1 cellular context compared by ENCODE assay signal in the genomic region with DNA sequence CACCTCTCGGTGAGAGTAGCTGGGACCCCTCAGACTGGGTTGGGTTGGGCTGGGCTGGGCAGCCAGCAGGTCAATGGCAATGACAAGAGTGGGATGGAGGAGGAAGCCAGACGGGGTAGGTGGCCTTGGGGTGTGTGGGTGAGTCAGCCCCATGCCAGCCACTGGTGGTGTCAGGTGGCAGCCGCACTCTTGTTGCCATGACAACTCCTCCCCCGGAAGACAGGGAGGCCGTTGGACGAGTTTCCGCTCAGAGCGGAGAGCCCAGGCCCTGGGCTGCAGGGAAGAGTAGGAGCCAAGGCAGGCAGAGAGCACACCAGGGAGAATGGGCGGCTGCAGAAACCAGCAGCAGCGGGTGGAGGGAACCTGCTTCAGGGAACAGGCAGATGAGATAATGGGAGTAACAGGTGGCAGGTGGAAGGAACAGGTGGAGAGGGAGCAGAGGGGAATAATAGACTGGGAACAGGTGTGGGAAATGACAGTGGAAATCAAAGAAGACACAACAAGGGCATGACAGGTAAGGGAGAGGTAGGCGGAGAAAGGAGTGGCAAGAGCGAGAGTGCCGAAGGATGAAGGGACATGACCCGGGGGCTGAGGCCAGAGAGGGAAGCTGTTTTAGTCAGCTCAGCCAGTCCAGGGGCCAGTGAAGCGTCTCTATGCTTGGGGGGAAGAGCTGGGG.
TF ChIP-seq lines count a peak whose summit lies in the region.

No MANE protein-coding gene starts in this region.

TF ChIP-seq in HepG2, 621 proteins besides CTCF, POLR2A, EP300 and RAD21 (continued from another document and continues in another):
- TF ChIP-seq ZNF512B (CRISPR knock-in tag; IDR thresholded peaks at IDR 0.05; ENCODE audit: borderline replicate concordance) (no peak), PRDM4 (CRISPR knock-in tag; IDR thresholded peaks at IDR 0.05; ENCODE audit: borderline replicate concordance) (no peak), NR2F6 (IDR thresholded peaks at IDR 0.05) (no peak), NR2F6 (CRISPR knock-in tag; IDR thresholded peaks at IDR 0.05) (no peak), REST (IDR thresholded peaks at IDR 0.05; ENCODE audit: borderline replicate concordance in 1 of 2, low read depth in 1 of 2, low read length in 2 of 2) (no peak), ZNF350 (CRISPR knock-in tag; IDR thresholded peaks at IDR 0.05; ENCODE audit: borderline replicate concordance, low read depth) (no peak), SMAD1 (CRISPR knock-in tag; IDR thresholded peaks at IDR 0.05; ENCODE audit: borderline replicate concordance, low read depth) (no peak), TBL1XR1 (IDR thresholded peaks at IDR 0.05; ENCODE audit: borderline replicate concordance, low read length, partially characterized antibody) (no peak), ZNF354B (CRISPR knock-in tag; IDR thresholded peaks at IDR 0.05) (no peak), ZNF772 (CRISPR knock-in tag; IDR thresholded peaks at IDR 0.05) (no peak), ZNF616 (CRISPR knock-in tag; IDR thresholded peaks at IDR 0.05; ENCODE audit: low read depth) (no peak), KLF6 (CRISPR knock-in tag; IDR thresholded peaks at IDR 0.05) (no peak), ZBTB44 (CRISPR knock-in tag; IDR thresholded peaks at IDR 0.05) (no peak), KLF16 (CRISPR knock-in tag; IDR thresholded peaks at IDR 0.05) (no peak), RORA (CRISPR knock-in tag; IDR thresholded peaks at IDR 0.05) (no peak), ZNF510 (CRISPR knock-in tag; IDR thresholded peaks at IDR 0.05; ENCODE audit: low read depth) (no peak), CENPX (CRISPR knock-in tag; IDR thresholded peaks at IDR 0.05) (no peak), FOSL1 (CRISPR knock-in tag; IDR thresholded peaks at IDR 0.05; ENCODE audit: borderline replicate concordance) (0 out of 2 replicates have a peak, but pooled peaks have one; percentile 38), ZNF142 (CRISPR knock-in tag; IDR thresholded peaks at IDR 0.05) (no peak), ZNF101 (CRISPR knock-in tag; IDR thresholded peaks at IDR 0.05; ENCODE audit: borderline replicate concordance, low read depth) (no peak), ZNF121 (CRISPR knock-in tag; IDR thresholded peaks at IDR 0.05) (no peak), ZMYM3 (CRISPR knock-in tag; IDR thresholded peaks at IDR 0.05) (no peak), YEATS2 (CRISPR knock-in tag; IDR thresholded peaks at IDR 0.05; ENCODE audit: borderline replicate concordance) (peak; percentile 54; the same call in 1 of the 2 replicates), SETDB1 (CRISPR knock-in tag; IDR thresholded peaks at IDR 0.05; ENCODE audit: borderline replicate concordance) (no peak), ZNF850 (CRISPR knock-in tag; conservative IDR thresholded peaks at IDR 0.05) (no peak), SAP130 (CRISPR knock-in tag; IDR thresholded peaks at IDR 0.05; ENCODE audit: low read depth) (peak; percentile 91), IRF2 (CRISPR knock-in tag; IDR thresholded peaks at IDR 0.05) (0 out of 2 replicates have a peak, but pooled peaks have one; percentile 33), MED13 (CRISPR knock-in tag; IDR thresholded peaks at IDR 0.05) (no peak)
- TF ChIP-seq, protein P1, sequence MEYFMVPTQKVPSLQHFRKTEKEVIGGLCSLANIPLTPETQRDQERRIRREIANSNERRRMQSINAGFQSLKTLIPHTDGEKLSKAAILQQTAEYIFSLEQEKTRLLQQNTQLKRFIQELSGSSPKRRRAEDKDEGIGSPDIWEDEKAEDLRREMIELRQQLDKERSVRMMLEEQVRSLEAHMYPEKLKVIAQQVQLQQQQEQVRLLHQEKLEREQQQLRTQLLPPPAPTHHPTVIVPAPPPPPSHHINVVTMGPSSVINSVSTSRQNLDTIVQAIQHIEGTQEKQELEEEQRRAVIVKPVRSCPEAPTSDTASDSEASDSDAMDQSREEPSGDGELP (IDR thresholded peaks at IDR 0.05; ENCODE audit: borderline replicate concordance, low read depth): peak; percentile 65; the same call in 1 of the 2 replicates
- TF ChIP-seq, protein P2, sequence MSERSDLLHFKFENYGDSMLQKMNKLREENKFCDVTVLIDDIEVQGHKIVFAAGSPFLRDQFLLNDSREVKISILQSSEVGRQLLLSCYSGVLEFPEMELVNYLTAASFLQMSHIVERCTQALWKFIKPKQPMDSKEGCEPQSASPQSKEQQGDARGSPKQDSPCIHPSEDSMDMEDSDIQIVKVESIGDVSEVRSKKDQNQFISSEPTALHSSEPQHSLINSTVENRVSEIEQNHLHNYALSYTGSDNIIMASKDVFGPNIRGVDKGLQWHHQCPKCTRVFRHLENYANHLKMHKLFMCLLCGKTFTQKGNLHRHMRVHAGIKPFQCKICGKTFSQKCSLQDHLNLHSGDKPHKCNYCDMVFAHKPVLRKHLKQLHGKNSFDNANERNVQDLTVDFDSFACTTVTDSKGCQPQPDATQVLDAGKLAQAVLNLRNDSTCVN (CRISPR knock-in tag; IDR thresholded peaks at IDR 0.05; ENCODE audit: borderline replicate concordance): no peak
- TF ChIP-seq, protein P3, sequence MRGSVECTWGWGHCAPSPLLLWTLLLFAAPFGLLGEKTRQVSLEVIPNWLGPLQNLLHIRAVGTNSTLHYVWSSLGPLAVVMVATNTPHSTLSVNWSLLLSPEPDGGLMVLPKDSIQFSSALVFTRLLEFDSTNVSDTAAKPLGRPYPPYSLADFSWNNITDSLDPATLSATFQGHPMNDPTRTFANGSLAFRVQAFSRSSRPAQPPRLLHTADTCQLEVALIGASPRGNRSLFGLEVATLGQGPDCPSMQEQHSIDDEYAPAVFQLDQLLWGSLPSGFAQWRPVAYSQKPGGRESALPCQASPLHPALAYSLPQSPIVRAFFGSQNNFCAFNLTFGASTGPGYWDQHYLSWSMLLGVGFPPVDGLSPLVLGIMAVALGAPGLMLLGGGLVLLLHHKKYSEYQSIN (CRISPR knock-in tag; IDR thresholded peaks at IDR 0.05; ENCODE audit: borderline replicate concordance): no peak
- TF ChIP-seq, protein P4, sequence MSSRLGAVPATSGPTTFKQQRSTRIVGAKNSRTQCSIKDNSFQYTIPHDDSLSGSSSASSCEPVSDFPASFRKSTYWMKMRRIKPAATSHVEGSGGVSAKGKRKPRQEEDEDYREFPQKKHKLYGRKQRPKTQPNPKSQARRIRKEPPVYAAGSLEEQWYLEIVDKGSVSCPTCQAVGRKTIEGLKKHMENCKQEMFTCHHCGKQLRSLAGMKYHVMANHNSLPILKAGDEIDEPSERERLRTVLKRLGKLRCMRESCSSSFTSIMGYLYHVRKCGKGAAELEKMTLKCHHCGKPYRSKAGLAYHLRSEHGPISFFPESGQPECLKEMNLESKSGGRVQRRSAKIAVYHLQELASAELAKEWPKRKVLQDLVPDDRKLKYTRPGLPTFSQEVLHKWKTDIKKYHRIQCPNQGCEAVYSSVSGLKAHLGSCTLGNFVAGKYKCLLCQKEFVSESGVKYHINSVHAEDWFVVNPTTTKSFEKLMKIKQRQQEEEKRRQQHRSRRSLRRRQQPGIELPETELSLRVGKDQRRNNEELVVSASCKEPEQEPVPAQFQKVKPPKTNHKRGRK (CRISPR knock-in tag; IDR thresholded peaks at IDR 0.05): no peak
